Comparison of ENCODE assay signal across 1 cellular context in the genomic region with DNA sequence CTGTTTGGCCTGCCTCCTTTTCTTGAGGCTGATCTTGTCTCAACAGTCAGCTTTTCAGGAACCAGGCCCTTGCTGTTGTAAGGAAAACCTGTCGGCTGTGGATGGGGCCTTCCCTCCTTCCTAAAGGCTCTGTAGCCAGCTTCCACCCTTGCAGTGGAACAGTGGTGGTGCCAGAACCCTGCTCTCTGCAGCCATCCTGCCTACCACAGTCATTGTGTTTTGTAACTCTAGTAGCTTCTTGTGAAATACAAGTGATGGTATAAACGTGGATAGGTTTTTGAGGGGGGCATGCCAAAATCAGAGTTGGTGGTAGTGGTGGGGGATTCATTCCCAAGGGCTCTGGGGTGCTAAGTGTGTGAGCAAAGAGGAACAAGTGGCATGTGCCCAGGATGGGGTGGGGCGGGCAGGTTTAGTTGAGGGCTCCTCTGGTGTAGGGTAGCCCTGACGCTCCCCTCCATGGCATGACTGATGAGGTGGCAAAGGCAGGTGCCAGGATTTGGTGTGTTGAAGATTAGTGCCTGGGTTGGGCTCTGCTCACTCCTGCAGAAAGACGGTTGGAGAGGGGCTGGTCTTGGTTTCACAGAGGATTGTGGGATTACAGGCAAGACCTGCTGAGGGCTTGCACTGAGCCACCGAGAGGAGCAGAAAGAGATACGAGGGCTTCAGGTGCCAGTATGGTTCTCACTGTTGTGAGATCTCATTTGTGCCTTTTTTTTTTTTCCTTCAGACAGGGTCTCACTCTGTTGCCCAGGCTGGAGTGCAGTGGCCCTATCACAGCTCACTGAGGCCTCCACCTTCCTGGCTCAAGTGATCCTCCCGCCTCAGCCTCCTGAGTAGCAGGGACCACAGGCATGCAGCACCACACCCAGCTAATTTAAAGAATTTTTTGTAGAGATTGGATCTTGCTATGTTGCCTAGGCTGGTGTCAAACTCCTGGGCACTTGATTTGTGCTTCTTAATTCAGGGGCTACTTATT.
TF ChIP-seq lines count a peak whose summit lies in the region.

No MANE protein-coding gene starts in this region.

TF ChIP-seq in IMR-90, 13 proteins besides CTCF, POLR2A, EP300 and RAD21:
- TF ChIP-seq NFE2L2 (IDR thresholded peaks at IDR 0.05; ENCODE audit: low read depth, low read length): no peak
- TF ChIP-seq CEBPB (IDR thresholded peaks at IDR 0.05; ENCODE audit: low read depth, low read length): peak; percentile 73
